29 cellular contexts compared by ENCODE assay signal in the genomic region with DNA sequence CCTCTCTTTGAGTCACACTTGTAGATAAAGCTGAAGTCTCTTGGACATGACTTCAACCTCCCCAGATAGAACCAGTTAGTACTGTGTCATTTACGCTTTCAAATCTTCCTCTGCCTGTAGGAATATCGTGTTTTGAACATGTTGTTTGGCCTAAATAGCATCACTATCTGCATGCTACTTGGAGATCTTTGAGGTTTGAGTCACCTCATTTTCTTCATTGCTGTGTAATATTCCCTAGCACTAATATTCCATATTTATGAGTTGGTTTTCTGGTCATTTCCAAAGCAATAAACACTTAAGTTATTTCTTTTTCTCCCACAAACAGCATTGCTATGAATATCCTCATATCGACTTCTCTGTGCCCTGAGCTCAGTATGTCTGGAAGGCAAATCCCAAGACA.
"Had no signal": no experiment of that assay in that cellular context is flagged by ENCODE, and none has a peak within 500 bp of the region (broad histone marks: within the 10 kb centered on the region; RNA-seq: fewer than 3 reads in every experiment).

No MANE protein-coding gene starts in this region.

- H3K4me1 ChIP-seq: upper lobe of right lung had no signal

- H3K36me3 Mint-ChIP-seq: stimulated activated effector memory CD8-positive, alpha-beta T cell treated with anti-CD3 and anti-CD28 coated beads, Interleukin-12 subunit alpha, Interleukin-12 subunit beta, amount 100 ng/mL, for 72 hours; stimulated activated memory B cell treated with anti-CD40 and anti-IgM and Interleukin-4, amounts not matched to agents 10 μg/mL and 1 μg/mL and 100 μg/mL, for 72 hours; stimulated activated naive B cell treated with anti-CD40 and anti-IgM and Interleukin-4, amounts not matched to agents 10 μg/mL and 1 μg/mL and 100 μg/mL, for 72 hours had no signal

- H3K4me3 Mint-ChIP-seq: stimulated activated effector memory CD8-positive, alpha-beta T cell treated with anti-CD3 and anti-CD28 coated beads, Interleukin-12 subunit alpha, Interleukin-12 subunit beta, amount 100 ng/mL, for 72 hours; stimulated activated memory B cell treated with anti-CD40 and anti-IgM and Interleukin-4, amounts not matched to agents 10 μg/mL and 1 μg/mL and 100 μg/mL, for 72 hours; stimulated activated naive B cell treated with anti-CD40 and anti-IgM and Interleukin-4, amounts not matched to agents 10 μg/mL and 1 μg/mL and 100 μg/mL, for 72 hours; stimulated activated naive CD8-positive, alpha-beta T cell treated with anti-CD3 and anti-CD28 coated beads, Interleukin-15, amount 100 ng/mL, for 72 hours; stimulated activated naive CD8-positive, alpha-beta T cell treated with anti-CD3 and anti-CD28 coated beads, Interleukin-15, Interleukin-2, amounts not matched to agents 100 ng/mL and 50 ng/mL, for 24 hours; type B pancreatic cell had no signal

- H3K9me3 ChIP-seq: stomach, suprapubic skin, testis, thoracic aorta, thyroid gland, tibial artery, tibial nerve, transverse colon, upper lobe of left lung, upper lobe of right lung, uterus, vagina had no signal

- H3K4me3 ChIP-seq: stomach, suprapubic skin, testis, thoracic aorta, thyroid gland, tibial artery, tibial nerve, transverse colon, upper lobe of left lung, upper lobe of right lung, uterus, vagina had no signal

- DNase-seq: stimulated activated CD4-positive, alpha-beta T cell treated with anti-CD3 and anti-CD28 coated beads, Interleukin-2, amount 100 ng/mL, for 48 hours; stimulated activated CD4-positive, alpha-beta T cell treated with anti-CD3 and anti-CD28 coated beads, Interleukin-4, amount 100 ng/mL, for 1 hour; stimulated activated CD4-positive, alpha-beta T cell treated with anti-CD3 and anti-CD28 coated beads, Interleukin-4, amount 100 ng/mL, for 24 hours; stimulated activated CD4-positive, alpha-beta T cell treated with anti-CD3 and anti-CD28 coated beads, Interleukin-4, amount 100 ng/mL, for 4 hours; stimulated activated CD8-positive, alpha-beta memory T cell treated with anti-CD3 and anti-CD28 coated beads, Interleukin-4, amount 100 ng/mL, for 48 hours; stimulated activated naive B cell treated with anti-CD40 and anti-IgM and Interleukin-4, amounts not matched to agents 10 μg/mL and 1 μg/mL and 100 μg/mL, for 72 hours; stimulated activated naive CD4-positive, alpha-beta T cell; stimulated activated naive CD4-positive, alpha-beta T cell treated with Interleukin-2 at 50 U/mL for 16 hours; stimulated activated naive CD8-positive, alpha-beta T cell treated with anti-CD3 and anti-CD28 coated beads, Interleukin-15, amount 100 ng/mL, for 72 hours; stimulated activated naive CD8-positive, alpha-beta T cell treated with anti-CD3 and anti-CD28 coated beads, Interleukin-15, Interleukin-2, amounts not matched to agents 100 U/mL and 50 U/mL, for 24 hours; substantia nigra; thyroid gland; tibial artery; transverse colon; trophoblast cell; upper lobe of left lung; upper lobe of right lung; uterus had no signal

- ATAC-seq: stimulated activated effector memory CD8-positive, alpha-beta T cell treated with anti-CD3 and anti-CD28 coated beads, Interleukin-12 subunit alpha, Interleukin-12 subunit beta, amount 100 ng/mL, for 72 hours; stimulated activated memory B cell treated with anti-CD40 and anti-IgM and Interleukin-4, amounts not matched to agents 10 μg/mL and 1 μg/mL and 100 μg/mL, for 72 hours; stimulated activated naive B cell treated with anti-CD40 and anti-IgM and Interleukin-4, amounts not matched to agents 10 μg/mL and 1 μg/mL and 100 μg/mL, for 72 hours; stimulated activated naive CD8-positive, alpha-beta T cell treated with anti-CD3 and anti-CD28 coated beads, Interleukin-15, amount 100 ng/mL, for 72 hours; stimulated activated naive CD8-positive, alpha-beta T cell treated with anti-CD3 and anti-CD28 coated beads, Interleukin-15, Interleukin-2, amounts not matched to agents 100 U/mL and 50 U/mL, for 24 hours; upper lobe of right lung had no signal

- H3K27ac ChIP-seq: stomach, suprapubic skin, testis, thoracic aorta, thyroid gland, tibial artery, tibial nerve, transverse colon, upper lobe of left lung, upper lobe of right lung, uterus, vagina had no signal

- FAIRE-seq: urothelium cell line had no signal

- H3K9me3 Mint-ChIP-seq: stimulated activated effector memory CD8-positive, alpha-beta T cell treated with anti-CD3 and anti-CD28 coated beads, Interleukin-12 subunit alpha, Interleukin-12 subunit beta, amount 100 ng/mL, for 72 hours; stimulated activated memory B cell treated with anti-CD40 and anti-IgM and Interleukin-4, amounts not matched to agents 10 μg/mL and 1 μg/mL and 100 μg/mL, for 72 hours; stimulated activated naive B cell treated with anti-CD40 and anti-IgM and Interleukin-4, amounts not matched to agents 10 μg/mL and 1 μg/mL and 100 μg/mL, for 72 hours; stimulated activated naive CD8-positive, alpha-beta T cell treated with anti-CD3 and anti-CD28 coated beads, Interleukin-15, amount 100 ng/mL, for 72 hours; stimulated activated naive CD8-positive, alpha-beta T cell treated with anti-CD3 and anti-CD28 coated beads, Interleukin-15, Interleukin-2, amounts not matched to agents 100 ng/mL and 50 ng/mL, for 24 hours; type B pancreatic cell had no signal

- H3K36me3 ChIP-seq: stomach, suprapubic skin, thoracic aorta, thyroid gland, tibial artery, tibial nerve, transverse colon, upper lobe of left lung, upper lobe of right lung, uterus, vagina had no signal

- H3K27ac Mint-ChIP-seq: stimulated activated effector memory CD8-positive, alpha-beta T cell treated with anti-CD3 and anti-CD28 coated beads, Interleukin-12 subunit alpha, Interleukin-12 subunit beta, amount 100 ng/mL, for 72 hours; stimulated activated memory B cell treated with anti-CD40 and anti-IgM and Interleukin-4, amounts not matched to agents 10 μg/mL and 1 μg/mL and 100 μg/mL, for 72 hours; stimulated activated naive B cell treated with anti-CD40 and anti-IgM and Interleukin-4, amounts not matched to agents 10 μg/mL and 1 μg/mL and 100 μg/mL, for 72 hours; stimulated activated naive CD8-positive, alpha-beta T cell treated with anti-CD3 and anti-CD28 coated beads, Interleukin-15, amount 100 ng/mL, for 72 hours; stimulated activated naive CD8-positive, alpha-beta T cell treated with anti-CD3 and anti-CD28 coated beads, Interleukin-15, Interleukin-2, amounts not matched to agents 100 ng/mL and 50 ng/mL, for 24 hours; type B pancreatic cell had no signal

- H3K27me3 ChIP-seq: stomach, suprapubic skin, testis, thyroid gland, tibial artery, tibial nerve, transverse colon, upper lobe of left lung, upper lobe of right lung, uterus, vagina had no signal
